ENCODE assay signal across 32 cellular contexts in the genomic region with DNA sequence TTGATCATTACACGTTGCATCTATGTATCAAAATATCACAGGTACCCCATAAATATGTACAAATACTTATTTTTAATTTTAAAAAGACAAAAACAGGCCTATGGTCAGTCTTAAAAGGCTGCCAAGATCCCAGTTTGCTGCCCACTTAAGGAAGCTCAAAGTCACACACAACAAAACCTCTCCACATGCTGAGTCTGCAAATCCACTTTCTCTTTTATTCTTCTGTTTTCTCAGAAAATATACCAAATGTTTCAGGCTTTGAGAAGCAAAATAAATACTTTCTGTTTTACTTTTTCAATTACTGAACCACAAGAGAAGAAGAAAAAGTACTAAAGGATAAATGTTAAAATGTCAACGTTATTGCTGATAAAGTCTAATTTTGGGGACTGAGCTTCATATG.
"Had no signal": no experiment of that assay in that cellular context is flagged by ENCODE, and none has a peak within 500 bp of the region (broad histone marks: within the 10 kb centered on the region; RNA-seq: fewer than 3 reads in every experiment).

No MANE protein-coding gene starts in this region.

- H3K79me2 ChIP-seq: hepatocyte had no signal

- H3K27me3 Mint-ChIP-seq: activated B cell treated with CpG ODN at 0.5 μM for 24 hours; activated naive CD4-positive, alpha-beta T cell treated with anti-CD3 and anti-CD28 coated beads, Interleukin-2, amount 10 ng/mL, durations not matched to agents 7 days and 5 days; activated naive CD8-positive, alpha-beta T cell treated with anti-CD3 and anti-CD28 coated beads, Interleukin-2, amount 10 ng/mL, durations not matched to agents 7 days and 5 days; brain had no signal

- H3K4me1 ChIP-seq: ascending aorta, breast epithelium, colonic mucosa, esophagus squamous epithelium, gastroesophageal sphincter, heart right ventricle had no signal

- H3K4me2 ChIP-seq: hepatocyte had no signal

- H2AFZ ChIP-seq: hepatocyte had no signal

- H3K9me3 ChIP-seq: ascending aorta, breast epithelium, colonic mucosa, esophagus squamous epithelium, gastroesophageal sphincter, heart right ventricle had no signal

- ATAC-seq: activated CD4-positive, CD25-positive, alpha-beta regulatory T cell treated with anti-CD3 and anti-CD28 coated beads, Interleukin-2, amount 50 U/mL, for 24 hours; activated naive CD4-positive, alpha-beta T cell treated with anti-CD3 and anti-CD28 coated beads, Interleukin-2, amount 50 U/mL, for 72 hours; activated T-cell treated with anti-CD3 and anti-CD28 coated beads, Interleukin-2, amount 50 U/mL, for 72 hours; gastroesophageal sphincter; heart right ventricle had no signal

- FAIRE-seq: endometrium, endothelial cell of umbilical vein had no signal

- H3K36me3 ChIP-seq: ascending aorta, breast epithelium, cardiac muscle cell, colonic mucosa, esophagus squamous epithelium, gastroesophageal sphincter, heart right ventricle, WERI-Rb-1 had no signal

- H3K27ac ChIP-seq: ascending aorta, breast epithelium, cardiac muscle cell, colonic mucosa, epithelial cell of prostate, esophagus squamous epithelium, gastroesophageal sphincter, heart right ventricle, hepatocyte, WERI-Rb-1 had no signal

- H3K4me3 ChIP-seq: ascending aorta, breast epithelium, cardiac muscle cell, colonic mucosa, esophagus squamous epithelium, gastroesophageal sphincter, heart right ventricle, hepatocyte had no signal

- H3K4me1 Mint-ChIP-seq: activated B cell treated with CpG ODN at 0.5 μM for 24 hours; activated naive CD4-positive, alpha-beta T cell treated with anti-CD3 and anti-CD28 coated beads, Interleukin-2, amount 10 ng/mL, durations not matched to agents 7 days and 5 days; activated naive CD8-positive, alpha-beta T cell treated with anti-CD3 and anti-CD28 coated beads, Interleukin-2, amount 10 ng/mL, durations not matched to agents 7 days and 5 days; brain had no signal

- H3K27ac Mint-ChIP-seq: activated B cell treated with CpG ODN at 0.5 μM for 24 hours; activated CD4-positive, alpha-beta memory T cell treated with anti-CD3 and anti-CD28 coated beads for 36 hours; activated naive CD4-positive, alpha-beta T cell treated with anti-CD3 and anti-CD28 coated beads, Interleukin-2, amount 10 ng/mL, durations not matched to agents 7 days and 5 days; activated naive CD4-positive, alpha-beta T cell treated with anti-CD3 and anti-CD28 coated beads, Interleukin-2, amount 50 U/mL, for 72 hours; activated naive CD8-positive, alpha-beta T cell treated with anti-CD3 and anti-CD28 coated beads, Interleukin-2, amount 10 ng/mL, durations not matched to agents 7 days and 5 days; activated T-cell treated with anti-CD3 and anti-CD28 coated beads, Interleukin-2, amount 50 U/mL, for 24 hours; activated T-cell treated with anti-CD3 and anti-CD28 coated beads, Interleukin-2, amount 50 U/mL, for 72 hours; brain; T-helper 2 cell treated with Interferon-gamma antibody and Interleukin-4, amounts not matched to agents 5 μg/mL and 100 μg/mL, for 36 hours had no signal

- DNase-seq: activated B cell treated with CpG ODN at 0.5 μM for 24 hours; activated CD4-positive, alpha-beta memory T cell treated with anti-CD3 and anti-CD28 coated beads for 36 hours; activated CD4-positive, alpha-beta T cell treated with anti-CD3 and anti-CD28 coated beads for 48 hours; activated CD8-positive, alpha-beta memory T cell treated with anti-CD3 and anti-CD28 coated beads, Interleukin-2, amount 50 U/mL, for 48 hours; activated gamma-delta T cell; activated naive CD4-positive, alpha-beta T cell; activated naive CD4-positive, alpha-beta T cell treated with anti-CD3 and anti-CD28 coated beads, Interleukin-2, amount 10 ng/mL, durations not matched to agents 7 days and 5 days; activated naive CD8-positive, alpha-beta T cell treated with anti-CD3 and anti-CD28 coated beads, Interleukin-2, amount 10 ng/mL, durations not matched to agents 7 days and 5 days; activated T-cell treated with anti-CD3 and anti-CD28 coated beads for 4 hours; activated T-cell treated with anti-CD3 and anti-CD28 coated beads, Interleukin-2, amount 50 U/mL, for 24 hours; activated T-cell treated with anti-CD3 and anti-CD28 coated beads, Interleukin-2, amount 50 U/mL, for 72 hours; central memory CD4-positive, alpha-beta T cell; cerebellar nuclear complex; colonic mucosa; effector CD8-positive, alpha-beta T cell; esophagus squamous epithelium; foreskin melanocyte; heart right ventricle; T1000; WERI-Rb-1 had no signal

- H3K27me3 ChIP-seq: ascending aorta, breast epithelium, cardiac muscle cell, colonic mucosa, esophagus squamous epithelium, gastroesophageal sphincter, heart right ventricle, hepatocyte had no signal

- H3K9me3 Mint-ChIP-seq: activated CD4-positive, alpha-beta memory T cell treated with anti-CD3 and anti-CD28 coated beads for 36 hours; activated naive CD4-positive, alpha-beta T cell treated with anti-CD3 and anti-CD28 coated beads, Interleukin-2, amount 10 ng/mL, durations not matched to agents 7 days and 5 days; activated naive CD4-positive, alpha-beta T cell treated with anti-CD3 and anti-CD28 coated beads, Interleukin-2, amount 50 U/mL, for 72 hours; activated naive CD8-positive, alpha-beta T cell treated with anti-CD3 and anti-CD28 coated beads, Interleukin-2, amount 10 ng/mL, durations not matched to agents 7 days and 5 days; activated T-cell treated with anti-CD3 and anti-CD28 coated beads, Interleukin-2, amount 50 U/mL, for 24 hours; activated T-cell treated with anti-CD3 and anti-CD28 coated beads, Interleukin-2, amount 50 U/mL, for 72 hours; T-helper 2 cell treated with Interferon-gamma antibody and Interleukin-4, amounts not matched to agents 5 μg/mL and 100 μg/mL, for 36 hours had no signal

- H3K4me3 Mint-ChIP-seq: activated B cell treated with CpG ODN at 0.5 μM for 24 hours; activated CD4-positive, alpha-beta memory T cell treated with anti-CD3 and anti-CD28 coated beads for 36 hours; activated naive CD4-positive, alpha-beta T cell treated with anti-CD3 and anti-CD28 coated beads, Interleukin-2, amount 10 ng/mL, durations not matched to agents 7 days and 5 days; activated naive CD8-positive, alpha-beta T cell treated with anti-CD3 and anti-CD28 coated beads, Interleukin-2, amount 10 ng/mL, durations not matched to agents 7 days and 5 days; activated T-cell treated with anti-CD3 and anti-CD28 coated beads, Interleukin-2, amount 50 U/mL, for 24 hours; activated T-cell treated with anti-CD3 and anti-CD28 coated beads, Interleukin-2, amount 50 U/mL, for 72 hours; brain; T-helper 2 cell treated with Interferon-gamma antibody and Interleukin-4, amounts not matched to agents 5 μg/mL and 100 μg/mL, for 36 hours had no signal
